Comparison of ENCODE assay signal across 2 cellular contexts in the genomic region with DNA sequence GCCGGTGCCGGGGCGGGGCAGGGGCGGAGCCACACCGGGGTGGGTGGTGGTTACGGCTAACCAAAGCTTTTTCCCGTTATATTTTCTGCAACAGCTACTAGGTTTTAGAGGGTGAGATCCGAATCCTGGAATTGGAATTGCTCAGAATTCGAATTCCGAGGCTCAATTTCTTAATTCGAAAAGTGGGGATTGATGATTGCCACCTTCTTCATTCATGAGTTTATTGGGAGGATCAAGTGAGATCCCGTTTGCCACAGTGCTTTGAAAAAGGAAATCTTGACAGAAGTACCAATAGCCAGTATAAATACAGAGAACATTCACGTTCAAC.
TF ChIP-seq lines count a peak whose summit lies in the region.

No MANE protein-coding gene starts in this region.

TF ChIP-seq in A549, 52 proteins besides CTCF, POLR2A, EP300 and RAD21:
- TF ChIP-seq TP53 (CRISPR knock-in tag; IDR thresholded peaks at IDR 0.05) (no peak), HOXB5 (CRISPR knock-in tag; IDR thresholded peaks at IDR 0.05) (no peak), NR3C1 (IDR thresholded peaks at IDR 0.05) (no peak), RNF2 (IDR thresholded peaks at IDR 0.05; ENCODE audit: borderline replicate concordance, low read depth) (no peak), NPAS2 (CRISPR knock-in tag; IDR thresholded peaks at IDR 0.05; ENCODE audit: borderline replicate concordance) (no peak), RCOR1 (IDR thresholded peaks at IDR 0.05; ENCODE audit: low read depth, low read length) (no peak), CHD2 (IDR thresholded peaks at IDR 0.05; ENCODE audit: low read length, partially characterized antibody) (no peak), CBX2 (IDR thresholded peaks at IDR 0.05; ENCODE audit: borderline replicate concordance, low read depth) (no peak), NFE2L2 (conservative IDR thresholded peaks at IDR 0.05; ENCODE audit: low read length) (no peak), FOSB (CRISPR knock-in tag; IDR thresholded peaks at IDR 0.05) (no peak), TFCP2L1 (CRISPR knock-in tag; IDR thresholded peaks at IDR 0.05) (no peak), CBX8 (IDR thresholded peaks at IDR 0.05) (no peak)
- TF ChIP-seq, protein P1, sequence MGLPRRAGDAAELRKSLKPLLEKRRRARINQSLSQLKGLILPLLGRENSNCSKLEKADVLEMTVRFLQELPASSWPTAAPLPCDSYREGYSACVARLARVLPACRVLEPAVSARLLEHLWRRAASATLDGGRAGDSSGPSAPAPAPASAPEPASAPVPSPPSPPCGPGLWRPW (IDR thresholded peaks at IDR 0.05) = no peak
- TF ChIP-seq, protein P2, sequence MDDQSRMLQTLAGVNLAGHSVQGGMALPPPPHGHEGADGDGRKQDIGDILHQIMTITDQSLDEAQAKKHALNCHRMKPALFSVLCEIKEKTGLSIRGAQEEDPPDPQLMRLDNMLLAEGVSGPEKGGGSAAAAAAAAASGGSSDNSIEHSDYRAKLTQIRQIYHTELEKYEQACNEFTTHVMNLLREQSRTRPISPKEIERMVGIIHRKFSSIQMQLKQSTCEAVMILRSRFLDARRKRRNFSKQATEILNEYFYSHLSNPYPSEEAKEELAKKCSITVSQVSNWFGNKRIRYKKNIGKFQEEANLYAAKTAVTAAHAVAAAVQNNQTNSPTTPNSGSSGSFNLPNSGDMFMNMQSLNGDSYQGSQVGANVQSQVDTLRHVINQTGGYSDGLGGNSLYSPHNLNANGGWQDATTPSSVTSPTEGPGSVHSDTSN (IDR thresholded peaks at IDR 0.05) = no peak

TF ChIP-seq in GM12878, 131 proteins besides CTCF, POLR2A, EP300 and RAD21:
- TF ChIP-seq PML (IDR thresholded peaks at IDR 0.05; ENCODE audit: low read length) = 0 out of 2 replicates have a peak, but pooled peaks have one; percentile 7
- TF ChIP-seq, protein P3, sequence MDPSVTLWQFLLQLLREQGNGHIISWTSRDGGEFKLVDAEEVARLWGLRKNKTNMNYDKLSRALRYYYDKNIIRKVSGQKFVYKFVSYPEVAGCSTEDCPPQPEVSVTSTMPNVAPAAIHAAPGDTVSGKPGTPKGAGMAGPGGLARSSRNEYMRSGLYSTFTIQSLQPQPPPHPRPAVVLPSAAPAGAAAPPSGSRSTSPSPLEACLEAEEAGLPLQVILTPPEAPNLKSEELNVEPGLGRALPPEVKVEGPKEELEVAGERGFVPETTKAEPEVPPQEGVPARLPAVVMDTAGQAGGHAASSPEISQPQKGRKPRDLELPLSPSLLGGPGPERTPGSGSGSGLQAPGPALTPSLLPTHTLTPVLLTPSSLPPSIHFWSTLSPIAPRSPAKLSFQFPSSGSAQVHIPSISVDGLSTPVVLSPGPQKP (IDR thresholded peaks at IDR 0.05; ENCODE audit: low read depth, low read length) = no peak
- TF ChIP-seq GATAD2B (conservative IDR thresholded peaks at IDR 0.05; ENCODE audit: low read depth) = no peak
